Comparison of ENCODE assay signal across 1 cellular context in genomic region chr11:1119282-1120146, GRCh38.
TF ChIP-seq lines count a peak whose summit lies in the region.

No MANE protein-coding gene starts in this region.

TF ChIP-seq in HepG2, 621 proteins besides CTCF, POLR2A, EP300 and RAD21:
- TF ChIP-seq MAFF (IDR thresholded peaks at IDR 0.05; ENCODE audit: low read depth, low read length) (no peak), ADNP (CRISPR knock-in tag; IDR thresholded peaks at IDR 0.05) (no peak), ISX (CRISPR knock-in tag; conservative IDR thresholded peaks at IDR 0.05) (no peak), KDM5A (IDR thresholded peaks at IDR 0.05; ENCODE audit: borderline replicate concordance, low read length) (no peak), KLF12 (CRISPR knock-in tag; IDR thresholded peaks at IDR 0.05; ENCODE audit: borderline replicate concordance) (no peak)
